Comparison of ENCODE assay signal across 1 cellular context in the genomic region with DNA sequence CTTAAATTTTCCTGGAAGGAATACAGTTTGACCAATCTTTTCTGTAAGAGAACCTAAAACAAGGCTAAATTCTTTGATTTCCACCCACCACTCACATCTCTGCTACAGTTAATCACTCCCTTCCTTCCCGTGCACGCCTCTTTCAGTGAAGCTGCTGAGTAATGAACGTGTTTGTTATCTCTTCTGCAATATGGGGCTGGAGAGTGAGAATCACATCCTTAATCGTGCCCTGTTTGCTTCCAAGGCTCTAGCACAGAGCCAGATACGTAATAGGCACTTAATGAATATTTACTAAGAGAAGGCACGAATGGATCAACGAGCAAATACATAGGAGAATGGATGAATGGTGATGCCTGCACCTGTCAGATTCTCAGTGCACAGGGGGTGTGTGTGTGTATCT.
A peak's percentile ranks its signal among the peaks of the same experiment; 100 is the strongest.
TF ChIP-seq lines count a peak whose summit lies in the region.

No MANE protein-coding gene starts in this region.

TF ChIP-seq in K562, 482 proteins besides CTCF, POLR2A, EP300 and RAD21 (continues in another document):
- TF ChIP-seq, protein P1, sequence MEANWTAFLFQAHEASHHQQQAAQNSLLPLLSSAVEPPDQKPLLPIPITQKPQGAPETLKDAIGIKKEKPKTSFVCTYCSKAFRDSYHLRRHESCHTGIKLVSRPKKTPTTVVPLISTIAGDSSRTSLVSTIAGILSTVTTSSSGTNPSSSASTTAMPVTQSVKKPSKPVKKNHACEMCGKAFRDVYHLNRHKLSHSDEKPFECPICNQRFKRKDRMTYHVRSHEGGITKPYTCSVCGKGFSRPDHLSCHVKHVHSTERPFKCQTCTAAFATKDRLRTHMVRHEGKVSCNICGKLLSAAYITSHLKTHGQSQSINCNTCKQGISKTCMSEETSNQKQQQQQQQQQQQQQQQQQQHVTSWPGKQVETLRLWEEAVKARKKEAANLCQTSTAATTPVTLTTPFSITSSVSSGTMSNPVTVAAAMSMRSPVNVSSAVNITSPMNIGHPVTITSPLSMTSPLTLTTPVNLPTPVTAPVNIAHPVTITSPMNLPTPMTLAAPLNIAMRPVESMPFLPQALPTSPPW (CRISPR knock-in tag; IDR thresholded peaks at IDR 0.05), result peak; percentile 26; the same call in 1 of the 2 replicates
- 0 out of 2 replicates have a peak, but pooled peaks have one; percentile 9 for TF ChIP-seq CREM (IDR thresholded peaks at IDR 0.05; ENCODE audit: low read depth)
- TF ChIP-seq, protein P2, sequence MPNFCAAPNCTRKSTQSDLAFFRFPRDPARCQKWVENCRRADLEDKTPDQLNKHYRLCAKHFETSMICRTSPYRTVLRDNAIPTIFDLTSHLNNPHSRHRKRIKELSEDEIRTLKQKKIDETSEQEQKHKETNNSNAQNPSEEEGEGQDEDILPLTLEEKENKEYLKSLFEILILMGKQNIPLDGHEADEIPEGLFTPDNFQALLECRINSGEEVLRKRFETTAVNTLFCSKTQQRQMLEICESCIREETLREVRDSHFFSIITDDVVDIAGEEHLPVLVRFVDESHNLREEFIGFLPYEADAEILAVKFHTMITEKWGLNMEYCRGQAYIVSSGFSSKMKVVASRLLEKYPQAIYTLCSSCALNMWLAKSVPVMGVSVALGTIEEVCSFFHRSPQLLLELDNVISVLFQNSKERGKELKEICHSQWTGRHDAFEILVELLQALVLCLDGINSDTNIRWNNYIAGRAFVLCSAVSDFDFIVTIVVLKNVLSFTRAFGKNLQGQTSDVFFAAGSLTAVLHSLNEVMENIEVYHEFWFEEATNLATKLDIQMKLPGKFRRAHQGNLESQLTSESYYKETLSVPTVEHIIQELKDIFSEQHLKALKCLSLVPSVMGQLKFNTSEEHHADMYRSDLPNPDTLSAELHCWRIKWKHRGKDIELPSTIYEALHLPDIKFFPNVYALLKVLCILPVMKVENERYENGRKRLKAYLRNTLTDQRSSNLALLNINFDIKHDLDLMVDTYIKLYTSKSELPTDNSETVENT (CRISPR knock-in tag; IDR thresholded peaks at IDR 0.05), result no peak
- TF ChIP-seq ESRRB (CRISPR knock-in tag; IDR thresholded peaks at IDR 0.05; ENCODE audit: borderline replicate concordance), result no peak
- TF ChIP-seq KAT7 (CRISPR knock-in tag; IDR thresholded peaks at IDR 0.05; ENCODE audit: borderline replicate concordance), result no peak
- TF ChIP-seq, protein P3, sequence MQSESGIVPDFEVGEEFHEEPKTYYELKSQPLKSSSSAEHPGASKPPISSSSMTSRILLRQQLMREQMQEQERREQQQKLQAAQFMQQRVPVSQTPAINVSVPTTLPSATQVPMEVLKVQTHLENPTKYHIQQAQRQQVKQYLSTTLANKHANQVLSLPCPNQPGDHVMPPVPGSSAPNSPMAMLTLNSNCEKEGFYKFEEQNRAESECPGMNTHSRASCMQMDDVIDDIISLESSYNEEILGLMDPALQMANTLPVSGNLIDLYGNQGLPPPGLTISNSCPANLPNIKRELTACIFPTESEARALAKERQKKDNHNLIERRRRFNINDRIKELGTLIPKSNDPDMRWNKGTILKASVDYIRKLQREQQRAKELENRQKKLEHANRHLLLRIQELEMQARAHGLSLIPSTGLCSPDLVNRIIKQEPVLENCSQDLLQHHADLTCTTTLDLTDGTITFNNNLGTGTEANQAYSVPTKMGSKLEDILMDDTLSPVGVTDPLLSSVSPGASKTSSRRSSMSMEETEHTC (IDR thresholded peaks at IDR 0.05), result no peak
- no peak for TF ChIP-seq ATF1 (CRISPR knock-in tag; IDR thresholded peaks at IDR 0.05)
- peak; percentile 30; the same call in 1 of the 2 replicates for TF ChIP-seq ATF1 (tag; IDR thresholded peaks at IDR 0.05)
- TF ChIP-seq, protein P4, sequence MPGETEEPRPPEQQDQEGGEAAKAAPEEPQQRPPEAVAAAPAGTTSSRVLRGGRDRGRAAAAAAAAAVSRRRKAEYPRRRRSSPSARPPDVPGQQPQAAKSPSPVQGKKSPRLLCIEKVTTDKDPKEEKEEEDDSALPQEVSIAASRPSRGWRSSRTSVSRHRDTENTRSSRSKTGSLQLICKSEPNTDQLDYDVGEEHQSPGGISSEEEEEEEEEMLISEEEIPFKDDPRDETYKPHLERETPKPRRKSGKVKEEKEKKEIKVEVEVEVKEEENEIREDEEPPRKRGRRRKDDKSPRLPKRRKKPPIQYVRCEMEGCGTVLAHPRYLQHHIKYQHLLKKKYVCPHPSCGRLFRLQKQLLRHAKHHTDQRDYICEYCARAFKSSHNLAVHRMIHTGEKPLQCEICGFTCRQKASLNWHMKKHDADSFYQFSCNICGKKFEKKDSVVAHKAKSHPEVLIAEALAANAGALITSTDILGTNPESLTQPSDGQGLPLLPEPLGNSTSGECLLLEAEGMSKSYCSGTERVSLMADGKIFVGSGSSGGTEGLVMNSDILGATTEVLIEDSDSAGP (CRISPR knock-in tag; IDR thresholded peaks at IDR 0.05), result no peak
- TF ChIP-seq, protein P5, sequence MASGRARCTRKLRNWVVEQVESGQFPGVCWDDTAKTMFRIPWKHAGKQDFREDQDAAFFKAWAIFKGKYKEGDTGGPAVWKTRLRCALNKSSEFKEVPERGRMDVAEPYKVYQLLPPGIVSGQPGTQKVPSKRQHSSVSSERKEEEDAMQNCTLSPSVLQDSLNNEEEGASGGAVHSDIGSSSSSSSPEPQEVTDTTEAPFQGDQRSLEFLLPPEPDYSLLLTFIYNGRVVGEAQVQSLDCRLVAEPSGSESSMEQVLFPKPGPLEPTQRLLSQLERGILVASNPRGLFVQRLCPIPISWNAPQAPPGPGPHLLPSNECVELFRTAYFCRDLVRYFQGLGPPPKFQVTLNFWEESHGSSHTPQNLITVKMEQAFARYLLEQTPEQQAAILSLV (tag; IDR thresholded peaks at IDR 0.05), result no peak
- TF ChIP-seq, protein P6, sequence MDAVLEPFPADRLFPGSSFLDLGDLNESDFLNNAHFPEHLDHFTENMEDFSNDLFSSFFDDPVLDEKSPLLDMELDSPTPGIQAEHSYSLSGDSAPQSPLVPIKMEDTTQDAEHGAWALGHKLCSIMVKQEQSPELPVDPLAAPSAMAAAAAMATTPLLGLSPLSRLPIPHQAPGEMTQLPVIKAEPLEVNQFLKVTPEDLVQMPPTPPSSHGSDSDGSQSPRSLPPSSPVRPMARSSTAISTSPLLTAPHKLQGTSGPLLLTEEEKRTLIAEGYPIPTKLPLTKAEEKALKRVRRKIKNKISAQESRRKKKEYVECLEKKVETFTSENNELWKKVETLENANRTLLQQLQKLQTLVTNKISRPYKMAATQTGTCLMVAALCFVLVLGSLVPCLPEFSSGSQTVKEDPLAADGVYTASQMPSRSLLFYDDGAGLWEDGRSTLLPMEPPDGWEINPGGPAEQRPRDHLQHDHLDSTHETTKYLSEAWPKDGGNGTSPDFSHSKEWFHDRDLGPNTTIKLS (IDR thresholded peaks at IDR 0.05; ENCODE audit: borderline replicate concordance, low read depth), result no peak
- TF ChIP-seq, protein P7, sequence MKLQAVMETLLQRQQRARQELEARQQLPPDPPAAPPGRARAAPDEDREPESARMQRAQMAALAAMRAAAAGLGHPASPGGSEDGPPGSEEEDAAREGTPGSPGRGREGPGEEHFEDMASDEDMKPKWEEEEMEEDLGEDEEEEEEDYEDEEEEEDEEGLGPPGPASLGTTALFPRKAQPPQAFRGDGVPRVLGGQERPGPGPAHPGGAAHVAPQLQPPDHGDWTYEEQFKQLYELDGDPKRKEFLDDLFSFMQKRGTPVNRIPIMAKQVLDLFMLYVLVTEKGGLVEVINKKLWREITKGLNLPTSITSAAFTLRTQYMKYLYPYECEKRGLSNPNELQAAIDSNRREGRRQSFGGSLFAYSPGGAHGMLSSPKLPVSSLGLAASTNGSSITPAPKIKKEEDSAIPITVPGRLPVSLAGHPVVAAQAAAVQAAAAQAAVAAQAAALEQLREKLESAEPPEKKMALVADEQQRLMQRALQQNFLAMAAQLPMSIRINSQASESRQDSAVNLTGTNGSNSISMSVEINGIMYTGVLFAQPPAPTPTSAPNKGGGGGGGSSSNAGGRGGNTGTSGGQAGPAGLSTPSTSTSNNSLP (IDR thresholded peaks at IDR 0.05; ENCODE audit: borderline replicate concordance, low read depth, low read length), result no peak
- TF ChIP-seq ZNF146 (CRISPR knock-in tag; IDR thresholded peaks at IDR 0.05; ENCODE audit: unreplicated experiment), result no peak
- TF ChIP-seq SIX5 (IDR thresholded peaks at IDR 0.05; ENCODE audit: borderline replicate concordance in 1 of 2, insufficient read depth in 1 of 2, low read depth in 1 of 2, low read length in 2 of 2), result no peak
- no peak for TF ChIP-seq MEF2D (tag; conservative IDR thresholded peaks at IDR 0.05; ENCODE audit: low read depth)
- 0 out of 2 replicates have a peak, but pooled peaks have one; percentile 30 for TF ChIP-seq FOSL1 (tag; conservative IDR thresholded peaks at IDR 0.05)
- TF ChIP-seq RBM34 (IDR thresholded peaks at IDR 0.05; ENCODE audit: borderline replicate concordance, insufficient read depth, low read length), result no peak
- TF ChIP-seq KDM2B (CRISPR knock-in tag; IDR thresholded peaks at IDR 0.05), result no peak
- TF ChIP-seq TEAD4 (IDR thresholded peaks at IDR 0.05; ENCODE audit: low read length), result peak; percentile 42; the same call in 1 of the 2 replicates
- no peak for TF ChIP-seq TEAD4 (CRISPR knock-in tag; IDR thresholded peaks at IDR 0.05; ENCODE audit: borderline replicate concordance)
- TF ChIP-seq, protein P8, sequence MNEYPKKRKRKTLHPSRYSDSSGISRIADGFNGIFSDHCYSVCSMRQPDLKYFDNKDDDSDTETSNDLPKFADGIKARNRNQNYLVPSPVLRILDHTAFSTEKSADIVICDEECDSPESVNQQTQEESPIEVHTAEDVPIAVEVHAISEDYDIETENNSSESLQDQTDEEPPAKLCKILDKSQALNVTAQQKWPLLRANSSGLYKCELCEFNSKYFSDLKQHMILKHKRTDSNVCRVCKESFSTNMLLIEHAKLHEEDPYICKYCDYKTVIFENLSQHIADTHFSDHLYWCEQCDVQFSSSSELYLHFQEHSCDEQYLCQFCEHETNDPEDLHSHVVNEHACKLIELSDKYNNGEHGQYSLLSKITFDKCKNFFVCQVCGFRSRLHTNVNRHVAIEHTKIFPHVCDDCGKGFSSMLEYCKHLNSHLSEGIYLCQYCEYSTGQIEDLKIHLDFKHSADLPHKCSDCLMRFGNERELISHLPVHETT (CRISPR knock-in tag; conservative IDR thresholded peaks at IDR 0.05 in 1 of 2, IDR thresholded peaks at IDR 0.05 in 1 of 2), result no peak
- TF ChIP-seq ARNT (IDR thresholded peaks at IDR 0.05), result no peak
- no peak for TF ChIP-seq KAT8 (IDR thresholded peaks at IDR 0.05; ENCODE audit: low read depth)
- peak; percentile 81 for TF ChIP-seq NFE2 (IDR thresholded peaks at IDR 0.05; ENCODE audit: low read depth)
- TF ChIP-seq, protein P9, sequence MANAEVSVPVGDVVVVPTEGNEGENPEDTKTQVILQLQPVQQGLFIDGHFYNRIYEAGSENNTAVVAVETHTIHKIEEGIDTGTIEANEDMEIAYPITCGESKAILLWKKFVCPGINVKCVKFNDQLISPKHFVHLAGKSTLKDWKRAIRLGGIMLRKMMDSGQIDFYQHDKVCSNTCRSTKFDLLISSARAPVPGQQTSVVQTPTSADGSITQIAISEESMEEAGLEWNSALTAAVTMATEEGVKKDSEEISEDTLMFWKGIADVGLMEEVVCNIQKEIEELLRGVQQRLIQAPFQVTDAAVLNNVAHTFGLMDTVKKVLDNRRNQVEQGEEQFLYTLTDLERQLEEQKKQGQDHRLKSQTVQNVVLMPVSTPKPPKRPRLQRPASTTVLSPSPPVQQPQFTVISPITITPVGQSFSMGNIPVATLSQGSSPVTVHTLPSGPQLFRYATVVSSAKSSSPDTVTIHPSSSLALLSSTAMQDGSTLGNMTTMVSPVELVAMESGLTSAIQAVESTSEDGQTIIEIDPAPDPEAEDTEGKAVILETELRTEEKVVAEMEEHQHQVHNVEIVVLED (CRISPR knock-in tag; IDR thresholded peaks at IDR 0.05), result no peak
- 0 out of 4 replicates have a peak, but pooled peaks of 1 of the 2 experiments have one; percentile 24 for TF ChIP-seq TBL1XR1 (IDR thresholded peaks at IDR 0.05; ENCODE audit: low read length in 2 of 2)
- no peak for TF ChIP-seq RAD51 (IDR thresholded peaks at IDR 0.05; ENCODE audit: borderline replicate concordance, low read depth)
- TF ChIP-seq BHLHE40 (IDR thresholded peaks at IDR 0.05; ENCODE audit: low read length), result peak; percentile 86
- TF ChIP-seq MAFG (tag; conservative IDR thresholded peaks at IDR 0.05), result peak; percentile 60
- TF ChIP-seq HDAC2 (IDR thresholded peaks at IDR 0.05), result peak; percentile 67; the same call in 1 of the 2 replicates
- TF ChIP-seq ARID1B (IDR thresholded peaks at IDR 0.05), result peak; percentile 76
- peak in 1 of 2 experiments; percentile 33; a peak in 1 of 4 replicates for TF ChIP-seq HDAC1 (IDR thresholded peaks at IDR 0.05)
- peak; percentile 61; the same call in 1 of the 2 replicates for TF ChIP-seq TAL1 (IDR thresholded peaks at IDR 0.05)
- TF ChIP-seq KDM1A (IDR thresholded peaks at IDR 0.05), result peak; percentile 86 to 88
- no peak for TF ChIP-seq ZNF431 (CRISPR knock-in tag; IDR thresholded peaks at IDR 0.05)
- no peak for TF ChIP-seq MCM3 (IDR thresholded peaks at IDR 0.05)
- TF ChIP-seq RFX1 (IDR thresholded peaks at IDR 0.05), result no peak
- TF ChIP-seq ZC3H4 (CRISPR knock-in tag; IDR thresholded peaks at IDR 0.05; ENCODE audit: borderline replicate concordance), result no peak
- peak; percentile 53; the same call in 1 of the 2 replicates for TF ChIP-seq DPF2 (IDR thresholded peaks at IDR 0.05)
- no peak for TF ChIP-seq ZNF134 (CRISPR knock-in tag; conservative IDR thresholded peaks at IDR 0.05)
- TF ChIP-seq, protein P10, sequence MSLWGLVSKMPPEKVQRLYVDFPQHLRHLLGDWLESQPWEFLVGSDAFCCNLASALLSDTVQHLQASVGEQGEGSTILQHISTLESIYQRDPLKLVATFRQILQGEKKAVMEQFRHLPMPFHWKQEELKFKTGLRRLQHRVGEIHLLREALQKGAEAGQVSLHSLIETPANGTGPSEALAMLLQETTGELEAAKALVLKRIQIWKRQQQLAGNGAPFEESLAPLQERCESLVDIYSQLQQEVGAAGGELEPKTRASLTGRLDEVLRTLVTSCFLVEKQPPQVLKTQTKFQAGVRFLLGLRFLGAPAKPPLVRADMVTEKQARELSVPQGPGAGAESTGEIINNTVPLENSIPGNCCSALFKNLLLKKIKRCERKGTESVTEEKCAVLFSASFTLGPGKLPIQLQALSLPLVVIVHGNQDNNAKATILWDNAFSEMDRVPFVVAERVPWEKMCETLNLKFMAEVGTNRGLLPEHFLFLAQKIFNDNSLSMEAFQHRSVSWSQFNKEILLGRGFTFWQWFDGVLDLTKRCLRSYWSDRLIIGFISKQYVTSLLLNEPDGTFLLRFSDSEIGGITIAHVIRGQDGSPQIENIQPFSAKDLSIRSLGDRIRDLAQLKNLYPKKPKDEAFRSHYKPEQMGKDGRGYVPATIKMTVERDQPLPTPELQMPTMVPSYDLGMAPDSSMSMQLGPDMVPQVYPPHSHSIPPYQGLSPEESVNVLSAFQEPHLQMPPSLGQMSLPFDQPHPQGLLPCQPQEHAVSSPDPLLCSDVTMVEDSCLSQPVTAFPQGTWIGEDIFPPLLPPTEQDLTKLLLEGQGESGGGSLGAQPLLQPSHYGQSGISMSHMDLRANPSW (CRISPR knock-in tag; IDR thresholded peaks at IDR 0.05), result no peak
- TF ChIP-seq RCOR1 (IDR thresholded peaks at IDR 0.05; ENCODE audit: borderline replicate concordance in 1 of 2, low read depth in 2 of 2, low read length in 2 of 2), result peak in 1 of 2 experiments; percentile 90; a peak in 3 of 4 replicates
- TF ChIP-seq TCF3 (CRISPR knock-in tag; IDR thresholded peaks at IDR 0.05), result peak; percentile 74
- TF ChIP-seq CBFA2T2 (conservative IDR thresholded peaks at IDR 0.05), result peak; percentile 67
- TF ChIP-seq ZNF263 (CRISPR knock-in tag; IDR thresholded peaks at IDR 0.05; ENCODE audit: borderline replicate concordance), result no peak
- TF ChIP-seq MEIS2 (IDR thresholded peaks at IDR 0.05; ENCODE audit: partially characterized antibody), result peak; percentile 44
- TF ChIP-seq CXXC5 (CRISPR knock-in tag; IDR thresholded peaks at IDR 0.05), result peak; percentile 30; the same call in 1 of the 2 replicates
- TF ChIP-seq NFIC (IDR thresholded peaks at IDR 0.05), result peak; percentile 13; the same call in 1 of the 2 replicates
